23 cellular contexts compared by ENCODE assay signal in genomic region chr1:175649416-175649815, GRCh38.
"Had no signal": no experiment of that assay in that cellular context is flagged by ENCODE, and none has a peak within 500 bp of the region (broad histone marks: within the 10 kb centered on the region; RNA-seq: fewer than 3 reads in every experiment).

No MANE protein-coding gene starts in this region.

- DNase-seq: dermis blood vessel endothelial cell; effector memory CD8-positive, alpha-beta T cell; hypothalamus; kidney; mesenchymal stem cell; mucosa of descending colon; naive B cell; pancreas; right lobe of liver; small intestine; stimulated activated CD4-positive, alpha-beta T cell treated with anti-CD3 and anti-CD28 coated beads, Interleukin-15, amount 100 ng/mL, for 24 hours; stimulated activated CD4-positive, alpha-beta T cell treated with anti-CD3 and anti-CD28 coated beads, Interleukin-2, amount 100 ng/mL, for 48 hours; stimulated activated naive CD4-positive, alpha-beta T cell; substantia nigra; testis had no signal

- H3K27ac Mint-ChIP-seq: effector memory CD8-positive, alpha-beta T cell; mesothelial cell of epicardium; naive B cell; natural killer cell treated with Interleukin-12 subunit alpha and Interleukin-12 subunit beta and Interleukin-15 and Interleukin-18, amount 100 ng/mL, for 72 hours; progenitor cell of endocrine pancreas had no signal

- H3K27ac ChIP-seq: coronary artery, neutrophil, pancreas, right lobe of liver, testis, tibial nerve, upper lobe of left lung had no signal

- H3K36me3 ChIP-seq: neutrophil, pancreas, right lobe of liver, tibial nerve, upper lobe of left lung had no signal

- H3K4me1 ChIP-seq: pancreas, right lobe of liver, testis, tibial nerve, upper lobe of left lung had no signal

- H3K36me3 Mint-ChIP-seq: mesothelial cell of epicardium; naive B cell; natural killer cell treated with Interleukin-12 subunit alpha and Interleukin-12 subunit beta and Interleukin-15 and Interleukin-18, amount 100 ng/mL, for 72 hours had no signal

- H3K9me3 ChIP-seq: mucosa of descending colon, neutrophil, pancreas, right lobe of liver, testis, tibial nerve, upper lobe of left lung had no signal

- H3K9me3 Mint-ChIP-seq: effector memory CD8-positive, alpha-beta T cell; mesothelial cell of epicardium; naive B cell; natural killer cell treated with Interleukin-12 subunit alpha and Interleukin-12 subunit beta and Interleukin-15 and Interleukin-18, amount 100 ng/mL, for 72 hours; neural crest cell had no signal

- H3K4me1 Mint-ChIP-seq: mesothelial cell of epicardium, neural crest cell had no signal

- H3K4me3 ChIP-seq: coronary artery, mucosa of descending colon, pancreas, right lobe of liver, testis, tibial nerve, upper lobe of left lung had no signal

- H3K27me3 ChIP-seq: neutrophil, pancreas, right lobe of liver, testis, tibial nerve, upper lobe of left lung had no signal

- H3K27me3 Mint-ChIP-seq: effector memory CD8-positive, alpha-beta T cell; natural killer cell treated with Interleukin-12 subunit alpha and Interleukin-12 subunit beta and Interleukin-15 and Interleukin-18, amount 100 ng/mL, for 72 hours; progenitor cell of endocrine pancreas had no signal

- H3K4me3 Mint-ChIP-seq: effector memory CD8-positive, alpha-beta T cell; mesothelial cell of epicardium; naive B cell; natural killer cell treated with Interleukin-12 subunit alpha and Interleukin-12 subunit beta and Interleukin-15 and Interleukin-18, amount 100 ng/mL, for 72 hours; neural crest cell had no signal
